ENCODE assay signal across 28 cellular contexts in genomic region chr10:110065269-110065668, GRCh38. TPM values are rescaled to one million over a fixed set of nuclear protein-coding genes. Genes with fewer than 3 reads are reported as not detected.
A peak's percentile ranks its signal among the peaks of the same experiment; 100 is the strongest.
DNase-seq lines count a peak whose midpoint lies in the region; ATAC-seq and TF ChIP-seq lines count a peak whose summit lies in the region.
"Had no signal": no experiment of that assay in that cellular context is flagged by ENCODE, and none has a peak within 500 bp of the region (broad histone marks: within the 10 kb centered on the region; RNA-seq: fewer than 3 reads in every experiment).

No MANE protein-coding gene starts in this region.

- H3K27ac ChIP-seq in CD8-positive, alpha-beta T cell (ENCODE audit: low read depth, low read length): no peak overlapping the region
- H3K27ac ChIP-seq in naive thymus-derived CD4-positive, alpha-beta T cell (ENCODE audit: low read depth, low read length): no peak overlapping the region
- H3K27ac ChIP-seq: cardiac muscle cell, coronary artery, epithelial cell of prostate, pancreas, suprapubic skin, upper lobe of right lung had no signal

- intact Hi-C loops in activated naive CD4-positive, alpha-beta T cell treated with anti-CD3 and anti-CD28 coated beads for 36 hours (cut with micrococcal nuclease): loop anchor here (5.0 kb wide), 1 partner anchor 437 kb away; no protein-coding TSS in a partner anchor
- intact Hi-C loops in CD8-positive, alpha-beta T cell (cut with DNase I, micrococcal nuclease): no loop called here
- intact Hi-C loops in naive thymus-derived CD4-positive, alpha-beta T cell (cut with micrococcal nuclease): loop anchor here in 1 of 2 donors (5.0 kb wide), 2 partner anchors 143 to 162 kb away; partner anchors contain the start of gene XPNPEP1

- no peak overlapping the region for H3K4me3 Mint-ChIP-seq in activated naive CD4-positive, alpha-beta T cell treated with anti-CD3 and anti-CD28 coated beads for 36 hours
- H3K4me3 Mint-ChIP-seq in CD8-positive, alpha-beta T cell: no peak overlapping the region
- peak overlapping the region in 1 of 3 donors; percentile 34 for H3K4me3 Mint-ChIP-seq in T-cell
- peak overlapping the region in 7 of 10 donors; percentile 11 to 86 (median 49) for H3K4me3 Mint-ChIP-seq in naive thymus-derived CD4-positive, alpha-beta T cell
- H3K4me3 Mint-ChIP-seq: activated B cell treated with CpG ODN at 0.5 μM for 24 hours, GM23338, HFFc6 had no signal

- H3K4me1 ChIP-seq in CD8-positive, alpha-beta T cell (ENCODE audit: insufficient read depth, low read length): peaks cover 84% of the 10 kb centered on the region
- H3K4me1 ChIP-seq in naive thymus-derived CD4-positive, alpha-beta T cell (ENCODE audit: control insufficient read depth in 2 of 2, insufficient read depth in 2 of 2, low read length in 2 of 2): peaks cover 61 to 79% of the 10 kb centered on the region in 2 donors

- H3K36me3 Mint-ChIP-seq in activated naive CD4-positive, alpha-beta T cell treated with anti-CD3 and anti-CD28 coated beads for 36 hours (ENCODE audit: low read depth): no peaks in the 10 kb centered on the region
- H3K36me3 Mint-ChIP-seq in CD8-positive, alpha-beta T cell: peaks cover 2% of the 10 kb centered on the region
- H3K36me3 Mint-ChIP-seq in T-cell: no peaks in the 10 kb centered on the region
- H3K36me3 Mint-ChIP-seq in naive thymus-derived CD4-positive, alpha-beta T cell: peaks cover 0 to 18% (median 4%) of the 10 kb centered on the region in 5 donors

- POLR2A ChIA-PET in CD8-positive, alpha-beta T cell (lab: Charles Lee): no interaction called here
- POLR2A ChIA-PET in T-cell (lab: Charles Lee): interaction anchor here in 1 of 2 donors (0.5 kb wide), 1 partner anchor 72 kb away, joined by 3 read pairs; no protein-coding TSS in a partner anchor
- POLR2A ChIA-PET in naive thymus-derived CD4-positive, alpha-beta T cell (lab: Charles Lee): no interaction called here

- TF ChIP-seq CTCF in CD8-positive, alpha-beta T cell (IDR thresholded peaks at IDR 0.05): no peak

- no peaks in the 10 kb centered on the region for H3K9me3 ChIP-seq in CD8-positive, alpha-beta T cell (ENCODE audit: low read length)
- no peaks in the 10 kb centered on the region for H3K9me3 ChIP-seq in naive thymus-derived CD4-positive, alpha-beta T cell (ENCODE audit: control insufficient read depth in 2 of 3, low read length in 3 of 3)
- H3K9me3 ChIP-seq: BLaER1, pancreas, suprapubic skin, upper lobe of right lung had no signal

- H3K27me3 Mint-ChIP-seq in activated naive CD4-positive, alpha-beta T cell treated with anti-CD3 and anti-CD28 coated beads for 36 hours (ENCODE audit: low read depth): no peaks in the 10 kb centered on the region
- no peaks in the 10 kb centered on the region for H3K27me3 Mint-ChIP-seq in CD8-positive, alpha-beta T cell (ENCODE audit: low read depth)
- H3K27me3 Mint-ChIP-seq in T-cell: no peaks in the 10 kb centered on the region
- H3K27me3 Mint-ChIP-seq in naive thymus-derived CD4-positive, alpha-beta T cell: no peaks in the 10 kb centered on the region
- H3K27me3 Mint-ChIP-seq: activated B cell treated with CpG ODN at 0.5 μM for 24 hours had no signal

- H3K27me3 ChIP-seq in CD8-positive, alpha-beta T cell (ENCODE audit: insufficient read depth, low read length): no peaks in the 10 kb centered on the region
- H3K27me3 ChIP-seq in naive thymus-derived CD4-positive, alpha-beta T cell (ENCODE audit: control insufficient read depth in 2 of 2, insufficient read depth in 2 of 2, low read length in 2 of 2): no peaks in the 10 kb centered on the region
- H3K27me3 ChIP-seq: BLaER1, cardiac muscle cell, pancreas, suprapubic skin, upper lobe of right lung had no signal

- H3K9me3 Mint-ChIP-seq in activated naive CD4-positive, alpha-beta T cell treated with anti-CD3 and anti-CD28 coated beads for 36 hours: no peaks in the 10 kb centered on the region
- H3K9me3 Mint-ChIP-seq in CD8-positive, alpha-beta T cell: no peaks in the 10 kb centered on the region
- H3K9me3 Mint-ChIP-seq in T-cell: no peaks in the 10 kb centered on the region
- H3K9me3 Mint-ChIP-seq in naive thymus-derived CD4-positive, alpha-beta T cell: no peaks in the 10 kb centered on the region
- H3K9me3 Mint-ChIP-seq: activated B cell treated with CpG ODN at 0.5 μM for 24 hours; activated naive CD4-positive, alpha-beta T cell treated with anti-CD3 and anti-CD28 coated beads, Interleukin-2, amount 50 U/mL, for 72 hours; GM23338; HFFc6 had no signal

- DNase-seq in activated naive CD4-positive, alpha-beta T cell treated with anti-CD3 and anti-CD28 coated beads for 36 hours: no peak
- DNase-seq in activated naive CD4-positive, alpha-beta T cell (lab: John Stamatoyannopoulos, UW): no peak
- no peak for DNase-seq in CD8-positive, alpha-beta T cell
- no peak for DNase-seq in T-cell
- no peak for DNase-seq in naive thymus-derived CD4-positive, alpha-beta T cell
- DNase-seq in NCI-H2107 treated with DMSO at 0.1 percent for 48 hours (lab: John Stamatoyannopoulos, UW; ENCODE audit: unreplicated experiment): no peak
- DNase-seq: activated B cell treated with CpG ODN at 0.5 μM for 24 hours; Calu3; DND-41; effector CD8-positive, alpha-beta T cell; HFFc6; hippocampal formation; NCI-H1092; NCI-H1694; pancreas; SIG-M5; stimulated activated naive CD4-positive, alpha-beta T cell treated with Interleukin-2 at 50 U/mL for 16 hours; upper lobe of right lung had no signal

- no peak for ATAC-seq in CD8-positive, alpha-beta T cell
- ATAC-seq in T-cell (replicated peaks in 1 of 4) (no peak), GM18520 (IDR thresholded peaks at IDR 0.05; ENCODE audit: unreplicated experiment) (no peak), GM19035 (IDR thresholded peaks at IDR 0.05; ENCODE audit: unreplicated experiment) (no peak)
- no peak for ATAC-seq in naive thymus-derived CD4-positive, alpha-beta T cell
- ATAC-seq: activated naive CD4-positive, alpha-beta T cell treated with anti-CD3 and anti-CD28 coated beads, Interleukin-2, amount 50 U/mL, for 72 hours; GM23338; pancreas; upper lobe of right lung had no signal

- H3K36me3 ChIP-seq in CD8-positive, alpha-beta T cell (ENCODE audit: insufficient read depth, low read length): no peaks in the 10 kb centered on the region
- H3K36me3 ChIP-seq in naive thymus-derived CD4-positive, alpha-beta T cell (ENCODE audit: control insufficient read depth in 2 of 3, insufficient read depth in 3 of 3, low read length in 3 of 3): no peaks in the 10 kb centered on the region
- H3K36me3 ChIP-seq: BLaER1, cardiac muscle cell, pancreas, suprapubic skin, upper lobe of right lung had no signal

- CTCF ChIA-PET in activated naive CD4-positive, alpha-beta T cell treated with anti-CD3 and anti-CD28 coated beads for 36 hours (lab: Charles Lee): interaction anchor here (2.4 kb wide), 1 partner anchor 13 kb away, joined by 6 read pairs; no protein-coding TSS in a partner anchor
- CTCF ChIA-PET in CD8-positive, alpha-beta T cell (lab: Charles Lee): no interaction called here
- CTCF ChIA-PET in T-cell (lab: Charles Lee): no interaction called here
- CTCF ChIA-PET in naive thymus-derived CD4-positive, alpha-beta T cell (lab: Charles Lee): no interaction called here

- peak overlapping the region; percentile 91 for H3K27ac Mint-ChIP-seq in activated naive CD4-positive, alpha-beta T cell treated with anti-CD3 and anti-CD28 coated beads for 36 hours
- H3K27ac Mint-ChIP-seq in CD8-positive, alpha-beta T cell: peak overlapping the region; percentile 79
- H3K27ac Mint-ChIP-seq in T-cell: peak overlapping the region; percentile 94 to 95
- peak overlapping the region; percentile 53 to 96 (median 89) for H3K27ac Mint-ChIP-seq in naive thymus-derived CD4-positive, alpha-beta T cell
- H3K27ac Mint-ChIP-seq: GM23338, HFFc6 had no signal

- H3K4me1 Mint-ChIP-seq in activated naive CD4-positive, alpha-beta T cell treated with anti-CD3 and anti-CD28 coated beads for 36 hours (ENCODE audit: low read depth): peaks cover 81% of the 10 kb centered on the region
- H3K4me1 Mint-ChIP-seq in CD8-positive, alpha-beta T cell (ENCODE audit: low read depth): peaks cover 87% of the 10 kb centered on the region
- H3K4me1 Mint-ChIP-seq in T-cell: peaks cover 89 to 93% (median 90%) of the 10 kb centered on the region in 3 donors
- H3K4me1 Mint-ChIP-seq in naive thymus-derived CD4-positive, alpha-beta T cell: peaks cover 68 to 96% (median 93%) of the 10 kb centered on the region in 7 donors

- no peak overlapping the region for H3K4me3 ChIP-seq in CD8-positive, alpha-beta T cell (ENCODE audit: low read depth, low read length)
- no peak overlapping the region for H3K4me3 ChIP-seq in naive thymus-derived CD4-positive, alpha-beta T cell (ENCODE audit: low read length)
- H3K4me3 ChIP-seq: BLaER1, cardiac muscle cell, coronary artery, GM23338, lung, pancreas, suprapubic skin, upper lobe of right lung had no signal

RNA-seq across cellular contexts. Expression of gene ADD3, which starts 57.5 kb away (rescaled TPM):
- 10 to 100 TPM; 85.2 to 85.8 TPM for total RNA-seq in activated naive CD4-positive, alpha-beta T cell treated with anti-CD3 and anti-CD28 coated beads for 36 hours
- 100 to 1,000 TPM; 135 to 148 TPM for total RNA-seq in CD8-positive, alpha-beta T cell
- 100 to 1,000 TPM; 296 to 481 (median 303) TPM for total RNA-seq in T-cell
- total RNA-seq in naive thymus-derived CD4-positive, alpha-beta T cell: 100 to 1,000 TPM; 281 to 463 (median 342) TPM
- 100 to 1,000 TPM; 502 to 535 TPM for polyA plus RNA-seq in naive thymus-derived CD4-positive, alpha-beta T cell

Comparison
In these comparisons a context has a peak if more than half of its experiments do, and no peak if none do; other contexts are left out.
1. H3K4me3 Mint-ChIP-seq: peak in naive thymus-derived CD4-positive, alpha-beta T cell (7 of 10); none in activated naive CD4-positive, alpha-beta T cell treated with anti-CD3 and anti-CD28 coated beads for 36 hours (single experiment) and CD8-positive, alpha-beta T cell (single experiment).
2. Peak in every context shown above with its lines, with median percentiles within 50 percentile points of each other: H3K27ac Mint-ChIP-seq.